ENCODE assay signal across 15 cellular contexts in genomic region chr6:125588268-125588667, GRCh38.
"Had no signal": no experiment of that assay in that cellular context is flagged by ENCODE, and none has a peak within 500 bp of the region (broad histone marks: within the 10 kb centered on the region; RNA-seq: fewer than 3 reads in every experiment).

No MANE protein-coding gene starts in this region.

- H3K27ac ChIP-seq: body of pancreas, foreskin keratinocyte had no signal

- DNase-seq: activated B cell treated with CpG ODN at 0.5 μM for 24 hours; activated CD4-positive, alpha-beta T cell treated with anti-CD3 and anti-CD28 coated beads for 48 hours; activated CD8-positive, alpha-beta T cell treated with anti-CD3 and anti-CD28 coated beads for 36 hours; activated effector memory CD4-positive, alpha-beta T cell treated with Interleukin-2 at 50 U/mL for 16 hours; activated T-cell treated with anti-CD3 and anti-CD28 coated beads, Interleukin-2, amount 50 U/mL, for 4 hours; body of pancreas; foreskin keratinocyte; left colon; mammary epithelial cell; mucosa of descending colon; naive thymus-derived CD4-positive, alpha-beta T cell; small intestine; stimulated activated naive CD8-positive, alpha-beta T cell treated with anti-CD3 and anti-CD28 coated beads, Interleukin-15, Interleukin-2, amounts not matched to agents 100 U/mL and 50 U/mL, for 24 hours; SW 1271 had no signal

- ATAC-seq: activated CD8-positive, alpha-beta T cell treated with anti-CD3 and anti-CD28 coated beads for 36 hours; activated naive CD4-positive, alpha-beta T cell treated with anti-CD3 and anti-CD28 coated beads, Interleukin-2, amount 50 U/mL, for 72 hours; activated T-cell treated with anti-CD3 and anti-CD28 coated beads, Interleukin-2, amount 50 U/mL, for 4 hours; body of pancreas; foreskin keratinocyte; left colon; mucosa of descending colon; naive thymus-derived CD4-positive, alpha-beta T cell; stimulated activated naive CD8-positive, alpha-beta T cell treated with anti-CD3 and anti-CD28 coated beads, Interleukin-15, Interleukin-2, amounts not matched to agents 100 U/mL and 50 U/mL, for 24 hours had no signal

- H3K4me1 ChIP-seq: body of pancreas, foreskin keratinocyte had no signal

- H3K4me3 ChIP-seq: body of pancreas, mucosa of descending colon had no signal

- H3K27me3 ChIP-seq: body of pancreas, foreskin keratinocyte had no signal

- H3K9me3 ChIP-seq: body of pancreas, mucosa of descending colon had no signal
